ENCODE assay signal across 1 cellular context in genomic region chr15:70853270-70853854, GRCh38.
A peak's percentile ranks its signal among the peaks of the same experiment; 100 is the strongest.
TF ChIP-seq lines count a peak whose summit lies in the region.

No MANE protein-coding gene starts in this region.

TF ChIP-seq in GM23338, 12 proteins besides CTCF, POLR2A, EP300 and RAD21:
- TF ChIP-seq ZNF462 (CRISPR knock-in tag; IDR thresholded peaks at IDR 0.05) (no peak), POLR2AphosphoS5 (IDR thresholded peaks at IDR 0.05; ENCODE audit: low read depth) (peak; percentile 83)
